ENCODE assay signal across 1 cellular context in the genomic region with DNA sequence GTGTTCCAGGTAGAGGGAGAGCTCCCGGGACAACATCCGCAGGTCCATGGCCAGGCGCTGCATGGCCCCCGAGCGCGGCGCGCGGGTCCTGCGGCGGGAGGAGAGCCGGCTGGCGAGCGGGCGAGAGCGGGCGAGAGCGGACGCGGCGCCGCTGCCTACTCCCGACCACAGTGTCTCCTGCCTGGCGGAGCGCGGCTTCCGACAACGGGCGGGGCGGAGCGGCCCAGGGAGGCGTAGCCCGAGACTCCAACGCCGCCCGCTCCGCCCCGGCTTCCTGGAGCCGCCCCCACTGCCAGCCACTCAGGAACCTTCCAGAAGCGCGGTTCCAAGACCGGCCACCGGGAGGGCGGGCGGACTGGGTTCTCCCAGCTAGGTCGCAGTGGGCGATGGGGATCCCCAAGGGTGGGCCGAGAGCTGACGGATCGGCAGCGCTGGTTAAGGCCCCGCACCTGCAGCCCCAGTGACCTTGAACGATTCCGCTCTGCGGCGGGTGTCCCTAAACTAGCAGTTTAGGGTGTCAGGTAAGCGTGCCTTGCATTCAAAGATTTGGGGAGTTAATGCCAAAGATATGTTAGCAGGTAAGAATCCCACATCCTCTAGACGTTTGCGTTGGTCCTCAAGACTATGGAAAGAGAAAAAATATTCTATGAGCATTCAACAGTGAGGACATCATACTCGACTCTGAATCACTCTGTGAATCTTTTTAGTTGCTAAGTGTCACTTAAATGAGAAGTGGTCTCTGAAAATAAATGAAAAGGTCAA.
A peak's percentile ranks its signal among the peaks of the same experiment; 100 is the strongest.
TF ChIP-seq lines count a peak whose summit lies in the region.

A gene with protein sequence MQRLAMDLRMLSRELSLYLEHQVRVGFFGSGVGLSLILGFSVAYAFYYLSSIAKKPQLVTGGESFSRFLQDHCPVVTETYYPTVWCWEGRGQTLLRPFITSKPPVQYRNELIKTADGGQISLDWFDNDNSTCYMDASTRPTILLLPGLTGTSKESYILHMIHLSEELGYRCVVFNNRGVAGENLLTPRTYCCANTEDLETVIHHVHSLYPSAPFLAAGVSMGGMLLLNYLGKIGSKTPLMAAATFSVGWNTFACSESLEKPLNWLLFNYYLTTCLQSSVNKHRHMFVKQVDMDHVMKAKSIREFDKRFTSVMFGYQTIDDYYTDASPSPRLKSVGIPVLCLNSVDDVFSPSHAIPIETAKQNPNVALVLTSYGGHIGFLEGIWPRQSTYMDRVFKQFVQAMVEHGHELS (minus strand): TSS at position 172 of the 762 bp plus-strand sequence. CDS start 109 bp downstream, at position 63.

TF ChIP-seq in K562, 482 proteins besides CTCF, POLR2A, EP300 and RAD21 (continued from another document and continues in another):
- TF ChIP-seq, protein P1, sequence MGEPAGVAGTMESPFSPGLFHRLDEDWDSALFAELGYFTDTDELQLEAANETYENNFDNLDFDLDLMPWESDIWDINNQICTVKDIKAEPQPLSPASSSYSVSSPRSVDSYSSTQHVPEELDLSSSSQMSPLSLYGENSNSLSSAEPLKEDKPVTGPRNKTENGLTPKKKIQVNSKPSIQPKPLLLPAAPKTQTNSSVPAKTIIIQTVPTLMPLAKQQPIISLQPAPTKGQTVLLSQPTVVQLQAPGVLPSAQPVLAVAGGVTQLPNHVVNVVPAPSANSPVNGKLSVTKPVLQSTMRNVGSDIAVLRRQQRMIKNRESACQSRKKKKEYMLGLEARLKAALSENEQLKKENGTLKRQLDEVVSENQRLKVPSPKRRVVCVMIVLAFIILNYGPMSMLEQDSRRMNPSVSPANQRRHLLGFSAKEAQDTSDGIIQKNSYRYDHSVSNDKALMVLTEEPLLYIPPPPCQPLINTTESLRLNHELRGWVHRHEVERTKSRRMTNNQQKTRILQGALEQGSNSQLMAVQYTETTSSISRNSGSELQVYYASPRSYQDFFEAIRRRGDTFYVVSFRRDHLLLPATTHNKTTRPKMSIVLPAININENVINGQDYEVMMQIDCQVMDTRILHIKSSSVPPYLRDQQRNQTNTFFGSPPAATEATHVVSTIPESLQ (CRISPR knock-in tag; IDR thresholded peaks at IDR 0.05) = no peak
- TF ChIP-seq, protein P2, sequence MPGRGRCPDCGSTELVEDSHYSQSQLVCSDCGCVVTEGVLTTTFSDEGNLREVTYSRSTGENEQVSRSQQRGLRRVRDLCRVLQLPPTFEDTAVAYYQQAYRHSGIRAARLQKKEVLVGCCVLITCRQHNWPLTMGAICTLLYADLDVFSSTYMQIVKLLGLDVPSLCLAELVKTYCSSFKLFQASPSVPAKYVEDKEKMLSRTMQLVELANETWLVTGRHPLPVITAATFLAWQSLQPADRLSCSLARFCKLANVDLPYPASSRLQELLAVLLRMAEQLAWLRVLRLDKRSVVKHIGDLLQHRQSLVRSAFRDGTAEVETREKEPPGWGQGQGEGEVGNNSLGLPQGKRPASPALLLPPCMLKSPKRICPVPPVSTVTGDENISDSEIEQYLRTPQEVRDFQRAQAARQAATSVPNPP (IDR thresholded peaks at IDR 0.05; ENCODE audit: borderline replicate concordance, insufficient read depth, insufficient read length) = no peak
- TF ChIP-seq L3MBTL2 (IDR thresholded peaks at IDR 0.05) (peak; percentile 34), NR2C1 (IDR thresholded peaks at IDR 0.05) (no peak), NR2C1 (tag; IDR thresholded peaks at IDR 0.05) (no peak), KLF13 (tag; IDR thresholded peaks at IDR 0.05; ENCODE audit: borderline replicate concordance, low read depth) (no peak), GABPB1 (CRISPR knock-in tag; IDR thresholded peaks at IDR 0.05) (no peak), ZC3H11A (IDR thresholded peaks at IDR 0.05; ENCODE audit: low read depth, low read length) (no peak), CHD2 (IDR thresholded peaks at IDR 0.05; ENCODE audit: low read depth, low read length) (no peak), SRSF1 (IDR thresholded peaks at IDR 0.05; ENCODE audit: low read depth, low read length) (no peak), NFE2L1 (tag; IDR thresholded peaks at IDR 0.05; ENCODE audit: borderline replicate concordance, low read depth) (no peak), ZNF324 (CRISPR knock-in tag; IDR thresholded peaks at IDR 0.05) (no peak), BHLHE40 (IDR thresholded peaks at IDR 0.05; ENCODE audit: low read length) (peak; percentile 57), DPF2 (IDR thresholded peaks at IDR 0.05) (no peak), BCOR (IDR thresholded peaks at IDR 0.05) (no peak; the same call in 1 of the 2 replicates), XRCC5 (IDR thresholded peaks at IDR 0.05; ENCODE audit: low read depth, low read length) (peak; percentile 34; the same call in 1 of the 2 replicates), CEBPB (tag; IDR thresholded peaks at IDR 0.05) (no peak), ZNF583 (CRISPR knock-in tag; IDR thresholded peaks at IDR 0.05) (no peak), RB1 (IDR thresholded peaks at IDR 0.05; ENCODE audit: low read depth) (peak; percentile 26), FOXP1 (CRISPR knock-in tag; IDR thresholded peaks at IDR 0.05) (0 out of 2 replicates have a peak, but pooled peaks have one; percentile 36), SMAD2 (IDR thresholded peaks at IDR 0.05; ENCODE audit: low read depth, low read length) (no peak), RBM34 (IDR thresholded peaks at IDR 0.05; ENCODE audit: borderline replicate concordance, insufficient read depth, low read length) (no peak), KDM5B (IDR thresholded peaks at IDR 0.05; ENCODE audit: insufficient replicate concordance, low read depth, low read length) (peak; percentile 72), ATF7 (IDR thresholded peaks at IDR 0.05) (peak; percentile 38; the same call in 1 of the 2 replicates), CBX5 (IDR thresholded peaks at IDR 0.05; ENCODE audit: borderline replicate concordance, low read depth) (no peak), NFXL1 (CRISPR knock-in tag; IDR thresholded peaks at IDR 0.05) (no peak), RFX7 (CRISPR knock-in tag; IDR thresholded peaks at IDR 0.05) (no peak), HDAC6 (IDR thresholded peaks at IDR 0.05; ENCODE audit: low read depth, low read length) (no peak)
- TF ChIP-seq, protein P3, sequence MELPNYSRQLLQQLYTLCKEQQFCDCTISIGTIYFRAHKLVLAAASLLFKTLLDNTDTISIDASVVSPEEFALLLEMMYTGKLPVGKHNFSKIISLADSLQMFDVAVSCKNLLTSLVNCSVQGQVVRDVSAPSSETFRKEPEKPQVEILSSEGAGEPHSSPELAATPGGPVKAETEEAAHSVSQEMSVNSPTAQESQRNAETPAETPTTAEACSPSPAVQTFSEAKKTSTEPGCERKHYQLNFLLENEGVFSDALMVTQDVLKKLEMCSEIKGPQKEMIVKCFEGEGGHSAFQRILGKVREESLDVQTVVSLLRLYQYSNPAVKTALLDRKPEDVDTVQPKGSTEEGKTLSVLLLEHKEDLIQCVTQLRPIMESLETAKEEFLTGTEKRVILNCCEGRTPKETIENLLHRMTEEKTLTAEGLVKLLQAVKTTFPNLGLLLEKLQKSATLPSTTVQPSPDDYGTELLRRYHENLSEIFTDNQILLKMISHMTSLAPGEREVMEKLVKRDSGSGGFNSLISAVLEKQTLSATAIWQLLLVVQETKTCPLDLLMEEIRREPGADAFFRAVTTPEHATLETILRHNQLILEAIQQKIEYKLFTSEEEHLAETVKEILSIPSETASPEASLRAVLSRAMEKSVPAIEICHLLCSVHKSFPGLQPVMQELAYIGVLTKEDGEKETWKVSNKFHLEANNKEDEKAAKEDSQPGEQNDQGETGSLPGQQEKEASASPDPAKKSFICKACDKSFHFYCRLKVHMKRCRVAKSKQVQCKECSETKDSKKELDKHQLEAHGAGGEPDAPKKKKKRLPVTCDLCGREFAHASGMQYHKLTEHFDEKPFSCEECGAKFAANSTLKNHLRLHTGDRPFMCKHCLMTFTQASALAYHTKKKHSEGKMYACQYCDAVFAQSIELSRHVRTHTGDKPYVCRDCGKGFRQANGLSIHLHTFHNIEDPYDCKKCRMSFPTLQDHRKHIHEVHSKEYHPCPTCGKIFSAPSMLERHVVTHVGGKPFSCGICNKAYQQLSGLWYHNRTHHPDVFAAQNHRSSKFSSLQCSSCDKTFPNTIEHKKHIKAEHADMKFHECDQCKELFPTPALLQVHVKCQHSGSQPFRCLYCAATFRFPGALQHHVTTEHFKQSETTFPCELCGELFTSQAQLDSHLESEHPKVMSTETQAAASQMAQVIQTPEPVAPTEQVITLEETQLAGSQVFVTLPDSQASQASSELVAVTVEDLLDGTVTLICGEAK (IDR thresholded peaks at IDR 0.05) = 0 out of 2 replicates have a peak, but pooled peaks have one; percentile 20
- TF ChIP-seq, protein P3 (CRISPR knock-in tag; IDR thresholded peaks at IDR 0.05) = no peak
- TF ChIP-seq, protein P4, sequence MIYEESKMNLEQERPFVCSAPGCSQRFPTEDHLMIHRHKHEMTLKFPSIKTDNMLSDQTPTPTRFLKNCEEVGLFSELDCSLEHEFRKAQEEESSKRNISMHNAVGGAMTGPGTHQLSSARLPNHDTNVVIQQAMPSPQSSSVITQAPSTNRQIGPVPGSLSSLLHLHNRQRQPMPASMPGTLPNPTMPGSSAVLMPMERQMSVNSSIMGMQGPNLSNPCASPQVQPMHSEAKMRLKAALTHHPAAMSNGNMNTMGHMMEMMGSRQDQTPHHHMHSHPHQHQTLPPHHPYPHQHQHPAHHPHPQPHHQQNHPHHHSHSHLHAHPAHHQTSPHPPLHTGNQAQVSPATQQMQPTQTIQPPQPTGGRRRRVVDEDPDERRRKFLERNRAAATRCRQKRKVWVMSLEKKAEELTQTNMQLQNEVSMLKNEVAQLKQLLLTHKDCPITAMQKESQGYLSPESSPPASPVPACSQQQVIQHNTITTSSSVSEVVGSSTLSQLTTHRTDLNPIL (CRISPR knock-in tag; IDR thresholded peaks at IDR 0.05) = no peak
- TF ChIP-seq, protein P5, sequence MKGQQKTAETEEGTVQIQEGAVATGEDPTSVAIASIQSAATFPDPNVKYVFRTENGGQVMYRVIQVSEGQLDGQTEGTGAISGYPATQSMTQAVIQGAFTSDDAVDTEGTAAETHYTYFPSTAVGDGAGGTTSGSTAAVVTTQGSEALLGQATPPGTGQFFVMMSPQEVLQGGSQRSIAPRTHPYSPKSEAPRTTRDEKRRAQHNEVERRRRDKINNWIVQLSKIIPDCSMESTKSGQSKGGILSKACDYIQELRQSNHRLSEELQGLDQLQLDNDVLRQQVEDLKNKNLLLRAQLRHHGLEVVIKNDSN (CRISPR knock-in tag; IDR thresholded peaks at IDR 0.05) = no peak
- TF ChIP-seq, protein P6, sequence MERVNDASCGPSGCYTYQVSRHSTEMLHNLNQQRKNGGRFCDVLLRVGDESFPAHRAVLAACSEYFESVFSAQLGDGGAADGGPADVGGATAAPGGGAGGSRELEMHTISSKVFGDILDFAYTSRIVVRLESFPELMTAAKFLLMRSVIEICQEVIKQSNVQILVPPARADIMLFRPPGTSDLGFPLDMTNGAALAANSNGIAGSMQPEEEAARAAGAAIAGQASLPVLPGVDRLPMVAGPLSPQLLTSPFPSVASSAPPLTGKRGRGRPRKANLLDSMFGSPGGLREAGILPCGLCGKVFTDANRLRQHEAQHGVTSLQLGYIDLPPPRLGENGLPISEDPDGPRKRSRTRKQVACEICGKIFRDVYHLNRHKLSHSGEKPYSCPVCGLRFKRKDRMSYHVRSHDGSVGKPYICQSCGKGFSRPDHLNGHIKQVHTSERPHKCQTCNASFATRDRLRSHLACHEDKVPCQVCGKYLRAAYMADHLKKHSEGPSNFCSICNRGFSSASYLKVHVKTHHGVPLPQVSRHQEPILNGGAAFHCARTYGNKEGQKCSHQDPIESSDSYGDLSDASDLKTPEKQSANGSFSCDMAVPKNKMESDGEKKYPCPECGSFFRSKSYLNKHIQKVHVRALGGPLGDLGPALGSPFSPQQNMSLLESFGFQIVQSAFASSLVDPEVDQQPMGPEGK (CRISPR knock-in tag; IDR thresholded peaks at IDR 0.05; ENCODE audit: borderline replicate concordance) = no peak
- TF ChIP-seq, protein P7, sequence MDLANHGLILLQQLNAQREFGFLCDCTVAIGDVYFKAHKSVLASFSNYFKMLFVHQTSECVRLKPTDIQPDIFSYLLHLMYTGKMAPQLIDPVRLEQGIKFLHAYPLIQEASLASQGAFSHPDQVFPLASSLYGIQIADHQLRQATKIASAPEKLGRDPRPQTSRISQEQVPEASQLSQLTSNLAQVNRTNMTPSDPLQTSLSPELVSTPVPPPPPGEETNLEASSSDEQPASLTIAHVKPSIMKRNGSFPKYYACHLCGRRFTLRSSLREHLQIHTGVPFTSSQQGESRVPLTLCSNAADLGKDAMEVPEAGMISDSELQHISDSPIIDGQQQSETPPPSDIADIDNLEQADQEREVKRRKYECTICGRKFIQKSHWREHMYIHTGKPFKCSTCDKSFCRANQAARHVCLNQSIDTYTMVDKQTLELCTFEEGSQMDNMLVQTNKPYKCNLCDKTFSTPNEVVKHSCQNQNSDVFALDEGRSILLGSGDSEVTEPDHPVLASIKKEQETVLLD (IDR thresholded peaks at IDR 0.05) = no peak
- TF ChIP-seq, protein P8, sequence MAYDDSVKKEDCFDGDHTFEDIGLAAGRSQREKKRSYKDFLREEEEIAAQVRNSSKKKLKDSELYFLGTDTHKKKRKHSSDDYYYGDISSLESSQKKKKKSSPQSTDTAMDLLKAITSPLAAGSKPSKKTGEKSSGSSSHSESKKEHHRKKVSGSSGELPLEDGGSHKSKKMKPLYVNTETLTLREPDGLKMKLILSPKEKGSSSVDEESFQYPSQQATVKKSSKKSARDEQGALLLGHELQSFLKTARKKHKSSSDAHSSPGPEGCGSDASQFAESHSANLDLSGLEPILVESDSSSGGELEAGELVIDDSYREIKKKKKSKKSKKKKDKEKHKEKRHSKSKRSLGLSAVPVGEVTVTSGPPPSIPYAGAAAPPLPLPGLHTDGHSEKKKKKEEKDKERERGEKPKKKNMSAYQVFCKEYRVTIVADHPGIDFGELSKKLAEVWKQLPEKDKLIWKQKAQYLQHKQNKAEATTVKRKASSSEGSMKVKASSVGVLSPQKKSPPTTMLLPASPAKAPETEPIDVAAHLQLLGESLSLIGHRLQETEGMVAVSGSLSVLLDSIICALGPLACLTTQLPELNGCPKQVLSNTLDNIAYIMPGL (CRISPR knock-in tag; IDR thresholded peaks at IDR 0.05) = no peak
